ENCODE assay signal across 10 cellular contexts in genomic region chr3:190169877-190170276, GRCh38. TPM values are rescaled to one million over a fixed set of nuclear protein-coding genes. Genes with fewer than 3 reads are reported as not detected.
A peak's percentile ranks its signal among the peaks of the same experiment; 100 is the strongest.
DNase-seq lines count a peak whose midpoint lies in the region; ATAC-seq lines count a peak whose summit lies in the region.
"Had no signal": no experiment of that assay in that cellular context is flagged by ENCODE, and none has a peak within 500 bp of the region (broad histone marks: within the 10 kb centered on the region; RNA-seq: fewer than 3 reads in every experiment).

No MANE protein-coding gene starts in this region.

- no peak overlapping the region for H3K9ac ChIP-seq in GM23248

- CTCF ChIA-PET in naive thymus-derived CD4-positive, alpha-beta T cell (lab: Charles Lee), result no interaction called here

- H3K9me3 Mint-ChIP-seq in naive thymus-derived CD4-positive, alpha-beta T cell, result no peaks in the 10 kb centered on the region

- H3K27ac Mint-ChIP-seq in naive thymus-derived CD4-positive, alpha-beta T cell, result peak overlapping the region in 5 of 9 donors; percentile 3 to 76 (median 60)

- H3K4me3 ChIP-seq in GM23248, result 0 out of 2 replicates have a peak overlapping the region, but pooled peaks have one; percentile 1
- peak overlapping the region; percentile 4 for H3K4me3 ChIP-seq in naive thymus-derived CD4-positive, alpha-beta T cell (ENCODE audit: low read length)

- H3K27me3 Mint-ChIP-seq in naive thymus-derived CD4-positive, alpha-beta T cell, result peaks cover 0 to 31% (median 5%) of the 10 kb centered on the region in 5 donors

- no peak for DNase-seq in activated CD4-positive, CD25-positive, alpha-beta regulatory T cell (lab: John Stamatoyannopoulos, UW)
- DNase-seq in GM23248 (no peak), NCI-H1105 treated with DMSO at 0.1 percent for 48 hours (lab: John Stamatoyannopoulos, UW) (peak; percentile 99), iPS-NIHi7 (ENCODE audit: extremely low spot score) (no peak), C1 segment of cervical spinal cord (lab: John Stamatoyannopoulos, UW) (no peak), DMS114 treated with DMSO at 0.1 percent for 48 hours (lab: John Stamatoyannopoulos, UW; ENCODE audit: unreplicated experiment) (no peak)
- DNase-seq in naive thymus-derived CD4-positive, alpha-beta T cell, result no peak
- DNase-seq: 8988T had no signal

- H3K79me2 ChIP-seq in GM23248 (ENCODE audit: insufficient read depth), result no peaks in the 10 kb centered on the region

- no peaks in the 10 kb centered on the region for H3K36me3 Mint-ChIP-seq in naive thymus-derived CD4-positive, alpha-beta T cell

- no peaks in the 10 kb centered on the region for H3K36me3 ChIP-seq in GM23248 (ENCODE audit: low read depth)
- H3K36me3 ChIP-seq in naive thymus-derived CD4-positive, alpha-beta T cell (ENCODE audit: control insufficient read depth in 2 of 3, insufficient read depth in 3 of 3, low read length in 3 of 3), result no peaks in the 10 kb centered on the region

- peak overlapping the region; percentile 24 for H3K4me2 ChIP-seq in GM23248 (ENCODE audit: unreplicated experiment)

- H3K4me1 ChIP-seq in GM23248 (ENCODE audit: insufficient read depth), result peaks cover 21% of the 10 kb centered on the region
- peaks cover 0 to 3% of the 10 kb centered on the region in 2 donors for H3K4me1 ChIP-seq in naive thymus-derived CD4-positive, alpha-beta T cell (ENCODE audit: control insufficient read depth in 2 of 2, insufficient read depth in 2 of 2, low read length in 2 of 2)

- POLR2A ChIA-PET in naive thymus-derived CD4-positive, alpha-beta T cell (lab: Charles Lee), result no interaction called here

- WGBS in GM23248 (ENCODE audit: low coverage in 1 of 2, low lambda C conversion rate in 2 of 2, missing lambda C conversion rate in 2 of 2), 2 experiments, result 35 to 51% methylated on average over 2 of the region's 2 CpGs

- no peaks in the 10 kb centered on the region for H3K9me2 ChIP-seq in GM23248 (ENCODE audit: insufficient read depth)

- no peak overlapping the region for H3K27ac ChIP-seq in GM23248
- H3K27ac ChIP-seq in naive thymus-derived CD4-positive, alpha-beta T cell (ENCODE audit: low read depth, low read length), result no peak overlapping the region
- H3K27ac ChIP-seq: epithelial cell of prostate had no signal

- no peaks in the 10 kb centered on the region for H3K9me3 ChIP-seq in GM23248 (ENCODE audit: low read depth)
- no peaks in the 10 kb centered on the region for H3K9me3 ChIP-seq in naive thymus-derived CD4-positive, alpha-beta T cell (ENCODE audit: control insufficient read depth in 2 of 3, low read length in 3 of 3)

- peak; percentile 81 to 86 for ATAC-seq in activated CD4-positive, CD25-positive, alpha-beta regulatory T cell treated with anti-CD3 and anti-CD28 coated beads, Interleukin-2, amount 50 U/mL, for 24 hours
- ATAC-seq in naive thymus-derived CD4-positive, alpha-beta T cell, result no peak

- H3F3A ChIP-seq in GM23248 (ENCODE audit: insufficient read depth), result peaks cover 15% of the 10 kb centered on the region; the same call in 1 of the 2 replicates

- peaks cover 4 to 22% (median 10%) of the 10 kb centered on the region in 7 donors for H3K4me1 Mint-ChIP-seq in naive thymus-derived CD4-positive, alpha-beta T cell

- peak overlapping the region; percentile 33 for H2AFZ ChIP-seq in GM23248

- peak overlapping the region; percentile 3 to 75 (median 64) for H3K4me3 Mint-ChIP-seq in naive thymus-derived CD4-positive, alpha-beta T cell

- no peaks in the 10 kb centered on the region for H3K27me3 ChIP-seq in GM23248 (replicated peaks; ENCODE audit: insufficient read depth)
- no peaks in the 10 kb centered on the region for H3K27me3 ChIP-seq in naive thymus-derived CD4-positive, alpha-beta T cell (ENCODE audit: control insufficient read depth in 2 of 2, insufficient read depth in 2 of 2, low read length in 2 of 2)

- in situ Hi-C loops in GM23248 (cut with MboI), result no loop called here

- intact Hi-C loops in naive thymus-derived CD4-positive, alpha-beta T cell (cut with micrococcal nuclease), result no loop called here

- no peaks in the 10 kb centered on the region for H4K20me1 ChIP-seq in GM23248 (ENCODE audit: insufficient read depth)

RNA-seq across cellular contexts. Expression of gene P3H2, which starts 49.2 kb away (rescaled TPM):
- total RNA-seq in GM23248 (2014; rRNA removed; shearing (Covaris generic)), result 14.9 and 41.5 TPM in 2 replicates
- polyA plus RNA-seq in GM23248 (2016; fragmentation: Nextera tagmentation; extraction: Ambion mirVana), result 4.7 and 5.3 TPM in 2 replicates
- total RNA-seq in naive thymus-derived CD4-positive, alpha-beta T cell, result 1 to 10 TPM in 1 of 5 experiments, under 1 TPM in 1, not detected in 3; 0.48 to 1.8 TPM
- not detected for polyA plus RNA-seq in naive thymus-derived CD4-positive, alpha-beta T cell
